Comparison of ENCODE assay signal across 26 cellular contexts in genomic region chr2:205403244-205403845, GRCh38.
DNase-seq lines count a peak whose midpoint lies in the region; ATAC-seq and TF ChIP-seq lines count a peak whose summit lies in the region.
"Had no signal": no experiment of that assay in that cellular context is flagged by ENCODE, and none has a peak within 500 bp of the region (broad histone marks: within the 10 kb centered on the region; RNA-seq: fewer than 3 reads in every experiment).

No MANE protein-coding gene starts in this region.

- H3K9me3 ChIP-seq in mucosa of descending colon, result no peaks in the 10 kb centered on the region
- H3K9me3 ChIP-seq: BLaER1 treated with 17β-estradiol and CSF1 and Interleukin-3, amounts not matched to agents 10 nM and 100 nM; Caco-2; colonic mucosa; upper lobe of right lung had no signal

- H3K36me3 Mint-ChIP-seq in natural killer cell, result no peaks in the 10 kb centered on the region
- H3K36me3 Mint-ChIP-seq in natural killer cell treated with Interleukin-12 subunit alpha and Interleukin-12 subunit beta and Interleukin-15 and Interleukin-18, amount 100 ng/mL, for 72 hours, result no peaks in the 10 kb centered on the region
- H3K36me3 Mint-ChIP-seq: activated naive CD8-positive, alpha-beta T cell treated with anti-CD3 and anti-CD28 coated beads, Interleukin-2, amount 10 ng/mL, durations not matched to agents 7 days and 5 days had no signal

- no peaks in the 10 kb centered on the region for H3K4me1 ChIP-seq in mucosa of descending colon (ENCODE audit: low read depth)
- H3K4me1 ChIP-seq: BLaER1 treated with 17β-estradiol and CSF1 and Interleukin-3, amounts not matched to agents 10 nM and 100 nM; colonic mucosa had no signal

- no peak overlapping the region for H3K4me3 Mint-ChIP-seq in natural killer cell
- H3K4me3 Mint-ChIP-seq in natural killer cell treated with Interleukin-12 subunit alpha and Interleukin-12 subunit beta and Interleukin-15 and Interleukin-18, amount 100 ng/mL, for 72 hours, result no peak overlapping the region
- H3K4me3 Mint-ChIP-seq: activated B cell treated with CpG ODN at 0.5 μM for 24 hours; activated CD4-positive, alpha-beta memory T cell treated with anti-CD3 and anti-CD28 coated beads, Interleukin-2, amount 10 ng/mL, durations not matched to agents 7 days and 5 days; activated naive CD8-positive, alpha-beta T cell treated with anti-CD3 and anti-CD28 coated beads, Interleukin-2, amount 10 ng/mL, durations not matched to agents 7 days and 5 days; effector memory CD8-positive, alpha-beta T cell had no signal

- H3K36me3 ChIP-seq in mucosa of descending colon (ENCODE audit: low read depth), result no peaks in the 10 kb centered on the region
- H3K36me3 ChIP-seq: BLaER1 treated with 17β-estradiol and CSF1 and Interleukin-3, amounts not matched to agents 10 nM and 100 nM; colonic mucosa; upper lobe of right lung had no signal

- intact Hi-C loops in natural killer cell (cut with micrococcal nuclease), result no loop called here
- intact Hi-C loops in mucosa of descending colon (cut with DNase I, micrococcal nuclease), result no loop called here

- ATAC-seq in natural killer cell (no peak), mucosa of descending colon (no peak)
- ATAC-seq in natural killer cell treated with Interleukin-12 subunit alpha and Interleukin-12 subunit beta and Interleukin-15 and Interleukin-18, amount 100 ng/mL, for 72 hours, result no peak
- ATAC-seq: effector memory CD8-positive, alpha-beta T cell; esophagus mucosa; K562; upper lobe of right lung had no signal

- peaks cover 0 to 2% of the 10 kb centered on the region in 2 donors for H3K9me3 Mint-ChIP-seq in natural killer cell
- H3K9me3 Mint-ChIP-seq in natural killer cell treated with Interleukin-12 subunit alpha and Interleukin-12 subunit beta and Interleukin-15 and Interleukin-18, amount 100 ng/mL, for 72 hours, result no peaks in the 10 kb centered on the region
- H3K9me3 Mint-ChIP-seq: activated CD4-positive, alpha-beta memory T cell treated with anti-CD3 and anti-CD28 coated beads, Interleukin-2, amount 10 ng/mL, durations not matched to agents 7 days and 5 days; activated naive CD8-positive, alpha-beta T cell treated with anti-CD3 and anti-CD28 coated beads, Interleukin-2, amount 10 ng/mL, durations not matched to agents 7 days and 5 days had no signal

- DNase-seq in natural killer cell, result no peak
- DNase-seq in natural killer cell treated with Interleukin-12 subunit alpha and Interleukin-12 subunit beta and Interleukin-15 and Interleukin-18, amount 100 ng/mL, for 72 hours (ENCODE audit: low spot score), result no peak
- peak; percentile 32 for DNase-seq in amniotic epithelial cell (ENCODE audit: low read depth)
- DNase-seq in fibroblast of pulmonary artery (ENCODE audit: low read depth), result peak; percentile 24
- DNase-seq in mucosa of descending colon, result no peak
- DNase-seq in NOMO-1 treated with DMSO at 0.1 percent for 48 hours (lab: John Stamatoyannopoulos, UW; ENCODE audit: unreplicated experiment), result no peak
- DNase-seq in GM19240 (ENCODE audit: insufficient read length, low spot score), result no peak
- DNase-seq in ecto neural progenitor cell (ENCODE audit: low spot score), result no peak
- DNase-seq: activated B cell treated with CpG ODN at 0.5 μM for 24 hours; activated CD4-positive, alpha-beta memory T cell treated with anti-CD3 and anti-CD28 coated beads, Interleukin-2, amount 10 ng/mL, durations not matched to agents 7 days and 5 days; activated effector memory CD4-positive, alpha-beta T cell treated with Interleukin-2 at 50 U/mL for 16 hours; activated naive CD8-positive, alpha-beta T cell treated with anti-CD3 and anti-CD28 coated beads, Interleukin-2, amount 10 ng/mL, durations not matched to agents 7 days and 5 days; activated T-cell treated with anti-CD3 and anti-CD28 coated beads for 4 hours; Caco-2; colonic mucosa; effector memory CD8-positive, alpha-beta T cell; glutamatergic neuron; NCI-H1436; NCI-H446 treated with DMSO at 0.1 percent for 48 hours; OCI-M1; substantia nigra; T-helper 9 cell; upper lobe of right lung had no signal

- no peak overlapping the region for H3K27ac Mint-ChIP-seq in natural killer cell
- no peak overlapping the region for H3K27ac Mint-ChIP-seq in natural killer cell treated with Interleukin-12 subunit alpha and Interleukin-12 subunit beta and Interleukin-15 and Interleukin-18, amount 100 ng/mL, for 72 hours
- H3K27ac Mint-ChIP-seq: activated B cell treated with CpG ODN at 0.5 μM for 24 hours; activated CD4-positive, alpha-beta memory T cell treated with anti-CD3 and anti-CD28 coated beads, Interleukin-2, amount 10 ng/mL, durations not matched to agents 7 days and 5 days; activated naive CD8-positive, alpha-beta T cell treated with anti-CD3 and anti-CD28 coated beads, Interleukin-2, amount 10 ng/mL, durations not matched to agents 7 days and 5 days; effector memory CD8-positive, alpha-beta T cell had no signal

- H3K4me3 ChIP-seq in fibroblast of pulmonary artery (replicated peaks; ENCODE audit: low read depth, low read length) (no peak overlapping the region), mucosa of descending colon (no peak overlapping the region)
- H3K4me3 ChIP-seq: BLaER1 treated with 17β-estradiol and CSF1 and Interleukin-3, amounts not matched to agents 10 nM and 100 nM; colonic mucosa; K562; upper lobe of right lung had no signal

- no peaks in the 10 kb centered on the region for H3K27me3 Mint-ChIP-seq in natural killer cell (ENCODE audit: low read depth in 2 of 2)
- H3K27me3 Mint-ChIP-seq in natural killer cell treated with Interleukin-12 subunit alpha and Interleukin-12 subunit beta and Interleukin-15 and Interleukin-18, amount 100 ng/mL, for 72 hours, result no peaks in the 10 kb centered on the region
- H3K27me3 Mint-ChIP-seq: activated naive CD8-positive, alpha-beta T cell treated with anti-CD3 and anti-CD28 coated beads, Interleukin-2, amount 10 ng/mL, durations not matched to agents 7 days and 5 days; effector memory CD8-positive, alpha-beta T cell had no signal

- no peaks in the 10 kb centered on the region for H3K4me1 Mint-ChIP-seq in natural killer cell
- H3K4me1 Mint-ChIP-seq in natural killer cell treated with Interleukin-12 subunit alpha and Interleukin-12 subunit beta and Interleukin-15 and Interleukin-18, amount 100 ng/mL, for 72 hours (ENCODE audit: low read depth in 2 of 2), result no peaks in the 10 kb centered on the region
- H3K4me1 Mint-ChIP-seq: activated B cell treated with CpG ODN at 0.5 μM for 24 hours; activated CD4-positive, alpha-beta memory T cell treated with anti-CD3 and anti-CD28 coated beads, Interleukin-2, amount 10 ng/mL, durations not matched to agents 7 days and 5 days; activated naive CD8-positive, alpha-beta T cell treated with anti-CD3 and anti-CD28 coated beads, Interleukin-2, amount 10 ng/mL, durations not matched to agents 7 days and 5 days had no signal

- TF ChIP-seq CTCF in natural killer cell (IDR thresholded peaks at IDR 0.05) (peak; percentile 13), fibroblast of pulmonary artery (IDR thresholded peaks at IDR 0.05; ENCODE audit: low read length, missing control alignments) (no peak), mucosa of descending colon (IDR thresholded peaks at IDR 0.05) (no peak)

Comparison
In these comparisons a context has a peak if more than half of its experiments do, and no peak if none do; other contexts are left out.
1. DNase-seq: peak in amniotic epithelial cell (single experiment) and fibroblast of pulmonary artery (single experiment); none in natural killer cell (single experiment), natural killer cell treated with Interleukin-12 subunit alpha and Interleukin-12 subunit beta and Interleukin-15 and Interleukin-18, amount 100 ng/mL, for 72 hours (single experiment), mucosa of descending colon (0 of 3), NOMO-1 treated with DMSO at 0.1 percent for 48 hours (single experiment), GM19240 (single experiment) and ecto neural progenitor cell (single experiment).